In genomic region chr17:75693500-75694481, GRCh38 we compare ENCODE assay signal across 8 cellular contexts. TPM values are rescaled to one million over a fixed set of nuclear protein-coding genes. Genes with fewer than 3 reads are reported as not detected.
A peak's percentile ranks its signal among the peaks of the same experiment; 100 is the strongest.
DNase-seq lines count a peak whose midpoint lies in the region; ATAC-seq and TF ChIP-seq lines count a peak whose summit lies in the region.

No MANE protein-coding gene starts in this region.

- peaks cover 10% of the 10 kb centered on the region for H3K36me3 ChIP-seq in iPS DF 6.9 (ENCODE audit: control insufficient read depth, insufficient read depth, low read length)

- intact Hi-C loops in CD4-positive, alpha-beta T cell (cut with DNase I, micrococcal nuclease): no loop called here

- ATAC-seq in stimulated activated naive B cell treated with anti-CD40 and anti-IgM and Interleukin-4, amounts not matched to agents 10 μg/mL and 1 μg/mL and 100 μg/mL, for 72 hours (replicated peaks): no peak
- ATAC-seq in CD4-positive, alpha-beta T cell (ENCODE audit: poor library complexity): no peak

- peaks cover 26 to 46% of the 10 kb centered on the region in 2 donors for H3K4me1 Mint-ChIP-seq in stimulated activated naive B cell treated with anti-CD40 and anti-IgM and Interleukin-4, amounts not matched to agents 10 μg/mL and 1 μg/mL and 100 μg/mL, for 72 hours
- peaks cover 30% of the 10 kb centered on the region for H3K4me1 Mint-ChIP-seq in CD4-positive, alpha-beta T cell (ENCODE audit: low read depth)

- H3K4me3 Mint-ChIP-seq in stimulated activated naive B cell treated with anti-CD40 and anti-IgM and Interleukin-4, amounts not matched to agents 10 μg/mL and 1 μg/mL and 100 μg/mL, for 72 hours: no peak overlapping the region
- no peak overlapping the region for H3K4me3 Mint-ChIP-seq in CD4-positive, alpha-beta T cell

- no peaks in the 10 kb centered on the region for H3K27me3 ChIP-seq in iPS DF 6.9 (ENCODE audit: control insufficient read depth, insufficient read depth, low read length)
- no peaks in the 10 kb centered on the region for H3K27me3 ChIP-seq in CD4-positive, alpha-beta T cell (ENCODE audit: control insufficient read depth, insufficient read depth, low read length)

- H3K9me3 Mint-ChIP-seq in stimulated activated naive B cell treated with anti-CD40 and anti-IgM and Interleukin-4, amounts not matched to agents 10 μg/mL and 1 μg/mL and 100 μg/mL, for 72 hours: no peaks in the 10 kb centered on the region
- no peaks in the 10 kb centered on the region for H3K9me3 Mint-ChIP-seq in CD4-positive, alpha-beta T cell

- H3K36me3 Mint-ChIP-seq in stimulated activated naive B cell treated with anti-CD40 and anti-IgM and Interleukin-4, amounts not matched to agents 10 μg/mL and 1 μg/mL and 100 μg/mL, for 72 hours: peaks cover 29 to 59% of the 10 kb centered on the region in 2 donors
- peaks cover 80% of the 10 kb centered on the region for H3K36me3 Mint-ChIP-seq in CD4-positive, alpha-beta T cell (ENCODE audit: low read depth)

- whole genome bisulfite sequencing in iPS DF 6.9 (ENCODE audit: insufficient coverage, insufficient read length): no CpG with 5 or more reads among the region's 19 CpGs

- CTCF ChIA-PET in CD4-positive, alpha-beta T cell (lab: Charles Lee): no interaction called here

- DNase-seq in HT-29 (ENCODE audit: low spot score) (peak; percentile 93), astrocyte of the hippocampus (ENCODE audit: low read depth, low spot score) (peak; percentile 98), iPS DF 6.9 (ENCODE audit: low read depth, low spot score) (peak; percentile 5), GOT3 (lab: John Stamatoyannopoulos, UW) (no peak), cortex of kidney (lab: John Stamatoyannopoulos, UW) (no peak)
- DNase-seq in stimulated activated naive B cell treated with anti-CD40 and anti-IgM and Interleukin-4, amounts not matched to agents 10 μg/mL and 1 μg/mL and 100 μg/mL, for 72 hours: no peak
- no peak for DNase-seq in stimulated activated CD4-positive, alpha-beta T cell treated with anti-CD3 and anti-CD28 coated beads, Interleukin-4, amount 100 ng/mL, for 24 hours
- DNase-seq in CD4-positive, alpha-beta T cell: no peak

- H3K9me3 ChIP-seq in iPS DF 6.9 (ENCODE audit: control insufficient read depth, insufficient read depth, low read length): no peaks in the 10 kb centered on the region
- no peaks in the 10 kb centered on the region for H3K9me3 ChIP-seq in CD4-positive, alpha-beta T cell (ENCODE audit: control insufficient read depth, low read length)

- POLR2A ChIA-PET in CD4-positive, alpha-beta T cell (lab: Charles Lee): no interaction called here

- H3K27ac Mint-ChIP-seq in stimulated activated naive B cell treated with anti-CD40 and anti-IgM and Interleukin-4, amounts not matched to agents 10 μg/mL and 1 μg/mL and 100 μg/mL, for 72 hours: peak overlapping the region; percentile 25
- no peak overlapping the region for H3K27ac Mint-ChIP-seq in CD4-positive, alpha-beta T cell

- H3K27ac ChIP-seq in iPS DF 6.9 (ENCODE audit: low read length): no peak overlapping the region
- no peak overlapping the region for H3K27ac ChIP-seq in CD4-positive, alpha-beta T cell (ENCODE audit: low read depth, low read length)

- no peak for TF ChIP-seq CTCF in CD4-positive, alpha-beta T cell (IDR thresholded peaks at IDR 0.05)

- H3K4me3 ChIP-seq in iPS DF 6.9 (ENCODE audit: low read length): no peak overlapping the region

- H3K27me3 Mint-ChIP-seq in stimulated activated naive B cell treated with anti-CD40 and anti-IgM and Interleukin-4, amounts not matched to agents 10 μg/mL and 1 μg/mL and 100 μg/mL, for 72 hours: no peaks in the 10 kb centered on the region
- no peaks in the 10 kb centered on the region for H3K27me3 Mint-ChIP-seq in CD4-positive, alpha-beta T cell

- no peaks in the 10 kb centered on the region for H3K4me1 ChIP-seq in iPS DF 6.9 (ENCODE audit: control insufficient read depth, insufficient read depth, low read length)

RNA-seq across cellular contexts. Expression of gene SAP30BP, which starts 26.7 kb away (rescaled TPM):
- 53.8 and 56.1 TPM in 2 replicates for total RNA-seq in HT-29 (2014; rRNA removed; shearing (Covaris generic))
- 100 to 1,000 TPM; 209 to 227 TPM for total RNA-seq in CD4-positive, alpha-beta T cell

RNA-seq across cellular contexts. Expression of gene RECQL5, which starts 26.8 kb away (rescaled TPM):
- total RNA-seq in HT-29 (2014; rRNA removed; shearing (Covaris generic)): 56.7 and 64.6 TPM in 2 replicates
- total RNA-seq in CD4-positive, alpha-beta T cell: 10 to 100 TPM; 16.4 to 17.7 TPM

RNA-seq across cellular contexts. Expression of gene ITGB4, which starts 27.5 kb away (rescaled TPM):
- 224 and 281 TPM in 2 replicates for total RNA-seq in HT-29 (2014; rRNA removed; shearing (Covaris generic))
- total RNA-seq in CD4-positive, alpha-beta T cell: 1 to 10 TPM in 1 of 2 experiments, under 1 TPM in 1; 0.81 to 1.3 TPM

Comparison
In these comparisons a context has a peak if more than half of its experiments do, and no peak if none do; other contexts are left out.
1. DNase-seq: peak in HT-29 (single experiment), astrocyte of the hippocampus (single experiment) and iPS DF 6.9 (single experiment); none in stimulated activated naive B cell treated with anti-CD40 and anti-IgM and Interleukin-4, amounts not matched to agents 10 μg/mL and 1 μg/mL and 100 μg/mL, for 72 hours (single experiment), stimulated activated CD4-positive, alpha-beta T cell treated with anti-CD3 and anti-CD28 coated beads, Interleukin-4, amount 100 ng/mL, for 24 hours (single experiment), GOT3 (single experiment), cortex of kidney (single experiment) and CD4-positive, alpha-beta T cell (0 of 10).
2. RNA of gene ITGB4, which starts 27.5 kb away (total RNA-seq): 224 to 281 TPM in HT-29; 0.81 to 1.3 TPM in CD4-positive, alpha-beta T cell; every median in the first group is over 10 times any median in the second.